ENCODE assay signal across 8 cellular contexts in the genomic region with DNA sequence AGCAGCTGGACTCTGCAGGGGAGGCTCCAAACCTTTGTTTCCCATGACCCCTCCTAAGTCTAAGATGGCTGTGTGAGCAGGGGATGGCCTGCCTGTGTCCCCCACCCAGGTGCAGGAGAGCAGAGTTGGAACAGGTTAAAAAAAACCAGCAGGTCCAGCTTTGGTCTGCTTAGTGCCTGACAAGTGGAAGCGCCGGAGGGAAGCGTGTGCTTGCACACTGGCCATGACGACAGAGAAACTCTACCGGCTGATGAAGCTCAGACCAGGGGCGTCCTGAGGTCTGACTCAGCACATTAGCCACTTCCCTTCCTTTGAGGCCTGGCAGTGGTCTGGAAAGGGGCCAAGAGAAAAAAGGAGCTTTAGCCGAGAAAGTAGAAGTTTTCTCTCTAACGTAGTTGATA.
DNase-seq lines count a peak whose midpoint lies in the region; ATAC-seq lines count a peak whose summit lies in the region.

No MANE protein-coding gene starts in this region.

- DNase-seq in Ammon's horn (ENCODE audit: low spot score) (peak; percentile 76), left lobe of liver (ENCODE audit: low spot score) (no peak), NCI-H510A treated with DMSO at 0.1 percent for 48 hours (lab: John Stamatoyannopoulos, UW) (no peak), AG08396 (ENCODE audit: low spot score) (no peak)
- DNase-seq in T-helper 2 cell treated with Interferon-gamma antibody and Interleukin-4, amounts not matched to agents 5 μg/mL and 100 μg/mL, for 36 hours (ENCODE audit: low spot score), result no peak

- ATAC-seq in GM19043 (IDR thresholded peaks at IDR 0.05; ENCODE audit: low read depth, unreplicated experiment) (peak; percentile 77), HG03571 (IDR thresholded peaks at IDR 0.05; ENCODE audit: unreplicated experiment) (peak; percentile 65), left lobe of liver (peak; percentile 38)
- peak; percentile 80 for ATAC-seq in activated T-helper 17 cell treated with anti-CD3 and anti-CD28 coated beads, Interleukin-2, amount 50 U/mL, for 72 hours (replicated peaks)

- H3K27me3 Mint-ChIP-seq in activated T-helper 17 cell treated with anti-CD3 and anti-CD28 coated beads, Interleukin-2, amount 50 U/mL, for 72 hours, result peaks cover 10% of the 10 kb centered on the region
- H3K27me3 Mint-ChIP-seq in T-helper 2 cell treated with Interferon-gamma antibody and Interleukin-4, amounts not matched to agents 5 μg/mL and 100 μg/mL, for 36 hours (ENCODE audit: low read depth), result peaks cover 8% of the 10 kb centered on the region

- H3K9me3 Mint-ChIP-seq in activated T-helper 17 cell treated with anti-CD3 and anti-CD28 coated beads, Interleukin-2, amount 50 U/mL, for 72 hours, result peaks cover 8% of the 10 kb centered on the region
- H3K9me3 Mint-ChIP-seq in T-helper 2 cell treated with Interferon-gamma antibody and Interleukin-4, amounts not matched to agents 5 μg/mL and 100 μg/mL, for 36 hours, result no peaks in the 10 kb centered on the region

- peak overlapping the region; percentile 54 for H3K27ac Mint-ChIP-seq in activated T-helper 17 cell treated with anti-CD3 and anti-CD28 coated beads, Interleukin-2, amount 50 U/mL, for 72 hours
- H3K27ac Mint-ChIP-seq in T-helper 2 cell treated with Interferon-gamma antibody and Interleukin-4, amounts not matched to agents 5 μg/mL and 100 μg/mL, for 36 hours, result no peak overlapping the region

- peak overlapping the region; percentile 23 for H3K4me3 Mint-ChIP-seq in activated T-helper 17 cell treated with anti-CD3 and anti-CD28 coated beads, Interleukin-2, amount 50 U/mL, for 72 hours
- no peak overlapping the region for H3K4me3 Mint-ChIP-seq in T-helper 2 cell treated with Interferon-gamma antibody and Interleukin-4, amounts not matched to agents 5 μg/mL and 100 μg/mL, for 36 hours

- peaks cover 15% of the 10 kb centered on the region for H3K4me1 Mint-ChIP-seq in activated T-helper 17 cell treated with anti-CD3 and anti-CD28 coated beads, Interleukin-2, amount 50 U/mL, for 72 hours
- peaks cover 12% of the 10 kb centered on the region for H3K4me1 Mint-ChIP-seq in T-helper 2 cell treated with Interferon-gamma antibody and Interleukin-4, amounts not matched to agents 5 μg/mL and 100 μg/mL, for 36 hours (ENCODE audit: low read depth)

- H3K36me3 Mint-ChIP-seq in activated T-helper 17 cell treated with anti-CD3 and anti-CD28 coated beads, Interleukin-2, amount 50 U/mL, for 72 hours (ENCODE audit: low read depth), result no peaks in the 10 kb centered on the region
- H3K36me3 Mint-ChIP-seq in T-helper 2 cell treated with Interferon-gamma antibody and Interleukin-4, amounts not matched to agents 5 μg/mL and 100 μg/mL, for 36 hours (ENCODE audit: low read depth), result no peaks in the 10 kb centered on the region
